In genomic region chr5:150438873-150439546, GRCh38 we compare ENCODE assay signal across 8 cellular contexts. TPM values are rescaled to one million over a fixed set of nuclear protein-coding genes. Genes with fewer than 3 reads are reported as not detected.
A peak's percentile ranks its signal among the peaks of the same experiment; 100 is the strongest.
DNase-seq lines count a peak whose midpoint lies in the region; ATAC-seq and TF ChIP-seq lines count a peak whose summit lies in the region.

No MANE protein-coding gene starts in this region.

- H3K4me3 ChIP-seq in kidney epithelial cell (ENCODE audit: low read depth, low read length): no peak overlapping the region

- H3K36me3 ChIP-seq in kidney epithelial cell (ENCODE audit: control insufficient read depth, insufficient read depth, low read length): peaks cover 3% of the 10 kb centered on the region

- no peak for ATAC-seq in HG02840 (IDR thresholded peaks at IDR 0.05; ENCODE audit: low FRiP score, unreplicated experiment)

- in situ Hi-C loops in GM13977 (cut with MboI; ENCODE audit: low pct_unique_long_range_greater_than_20kb, low sequenced_read_pairs, unreplicated experiment): no loop called here

- no peaks in the 10 kb centered on the region for H3K27me3 ChIP-seq in kidney epithelial cell (ENCODE audit: control insufficient read depth, insufficient read depth, low read length)

- no peak overlapping the region for H3K27ac Mint-ChIP-seq in activated naive CD8-positive, alpha-beta T cell treated with anti-CD3 and anti-CD28 coated beads for 36 hours

- peak; percentile 64 for DNase-seq in AG08395 (ENCODE audit: low spot score)
- DNase-seq in GM13977 (ENCODE audit: low spot score): no peak
- DNase-seq in SW480 (ENCODE audit: low spot score): peak; percentile 52
- no peak for DNase-seq in kidney epithelial cell (ENCODE audit: low read depth)
- DNase-seq in activated naive CD8-positive, alpha-beta T cell treated with anti-CD3 and anti-CD28 coated beads for 36 hours: no peak
- no peak for DNase-seq in DMS79 treated with DMSO at 0.1 percent for 48 hours (lab: John Stamatoyannopoulos, UW)
- no peak for DNase-seq in inferior parietal cortex (ENCODE audit: extremely low spot score)

- no peaks in the 10 kb centered on the region for H3K9me3 Mint-ChIP-seq in activated naive CD8-positive, alpha-beta T cell treated with anti-CD3 and anti-CD28 coated beads for 36 hours

- no peak overlapping the region for H3K4me3 Mint-ChIP-seq in activated naive CD8-positive, alpha-beta T cell treated with anti-CD3 and anti-CD28 coated beads for 36 hours

- H3K36me3 Mint-ChIP-seq in activated naive CD8-positive, alpha-beta T cell treated with anti-CD3 and anti-CD28 coated beads for 36 hours: peaks cover 8% of the 10 kb centered on the region

- H3K4me1 Mint-ChIP-seq in activated naive CD8-positive, alpha-beta T cell treated with anti-CD3 and anti-CD28 coated beads for 36 hours: peaks cover 18% of the 10 kb centered on the region

- no peaks in the 10 kb centered on the region for H3K27me3 Mint-ChIP-seq in activated naive CD8-positive, alpha-beta T cell treated with anti-CD3 and anti-CD28 coated beads for 36 hours

- TF ChIP-seq CTCF in GM13977 (IDR thresholded peaks at IDR 0.05; ENCODE audit: extremely low read depth, insufficient read depth, missing control alignments): peak; percentile 57
- TF ChIP-seq CTCF in kidney epithelial cell (IDR thresholded peaks at IDR 0.05; ENCODE audit: insufficient read depth, low read length, poor library complexity, severe bottlenecking): peak; percentile 61

RNA-seq across cellular contexts. Expression of gene RPS14, which starts 10.5 kb away (rescaled TPM):
- 3,131 and 3,855 TPM in 2 replicates for total RNA-seq in kidney epithelial cell
- 1,000 to 10,000 TPM; 2,978 to 3,004 TPM for total RNA-seq in activated naive CD8-positive, alpha-beta T cell treated with anti-CD3 and anti-CD28 coated beads for 36 hours

RNA-seq across cellular contexts. Expression of gene CD74, which starts 26.3 kb away (rescaled TPM):
- total RNA-seq in kidney epithelial cell: 119 and 126 TPM in 2 replicates
- total RNA-seq in activated naive CD8-positive, alpha-beta T cell treated with anti-CD3 and anti-CD28 coated beads for 36 hours: 100 to 1,000 TPM; 290 to 294 TPM

Comparison
In these comparisons a context has a peak if more than half of its experiments do, and no peak if none do; other contexts are left out.
1. DNase-seq: peak in AG08395 (single experiment) and SW480 (single experiment); none in GM13977 (single experiment), kidney epithelial cell (single experiment), activated naive CD8-positive, alpha-beta T cell treated with anti-CD3 and anti-CD28 coated beads for 36 hours (single experiment), DMS79 treated with DMSO at 0.1 percent for 48 hours (single experiment) and inferior parietal cortex (single experiment).